ENCODE assay signal across 8 cellular contexts in genomic region chr13:98581971-98582702, GRCh38. TPM values are rescaled to one million over a fixed set of nuclear protein-coding genes. Genes with fewer than 3 reads are reported as not detected.
A peak's percentile ranks its signal among the peaks of the same experiment; 100 is the strongest.
DNase-seq lines count a peak whose midpoint lies in the region; TF ChIP-seq lines count a peak whose summit lies in the region.

No MANE protein-coding gene starts in this region.

- no peaks in the 10 kb centered on the region for H3K9me3 ChIP-seq in neural progenitor cell (ENCODE audit: low read depth)

- H3K4me3 ChIP-seq in neural progenitor cell, result no peak overlapping the region

- peaks cover 4% of the 10 kb centered on the region for H3K79me2 ChIP-seq in neural progenitor cell (ENCODE audit: low read depth)

- H3K27ac ChIP-seq in neural progenitor cell, result no peak overlapping the region

- peaks cover 16% of the 10 kb centered on the region for H3K4me1 ChIP-seq in neural progenitor cell

- no peaks in the 10 kb centered on the region for H3K9me3 Mint-ChIP-seq in chondrocyte (ENCODE audit: low read depth)
- H3K9me3 Mint-ChIP-seq in neural progenitor cell, result no peaks in the 10 kb centered on the region
- no peaks in the 10 kb centered on the region for H3K9me3 Mint-ChIP-seq in activated T-helper 2 cell treated with anti-CD3 and anti-CD28 coated beads, Interferon-gamma antibody, Interleukin-2, Interleukin-4, amounts not matched to agents 10 μg/mL and 5 μg/mL and 100 μg/mL, durations not matched to agents 14 hours and 24 hours and 36 hours

- peaks cover 12% of the 10 kb centered on the region for H3F3A ChIP-seq in neural progenitor cell (ENCODE audit: low read depth)

- H3K27me3 Mint-ChIP-seq in chondrocyte (ENCODE audit: low read depth) (no peaks in the 10 kb centered on the region), neural progenitor cell (ENCODE audit: insufficient read depth, low read depth) (no peaks in the 10 kb centered on the region)
- H3K27me3 Mint-ChIP-seq in activated T-helper 2 cell treated with anti-CD3 and anti-CD28 coated beads, Interferon-gamma antibody, Interleukin-2, Interleukin-4, amounts not matched to agents 10 μg/mL and 5 μg/mL and 100 μg/mL, durations not matched to agents 14 hours and 24 hours and 36 hours (ENCODE audit: low read depth), result no peaks in the 10 kb centered on the region

- no peak for TF ChIP-seq CTCF in chondrocyte (IDR thresholded peaks at IDR 0.05)
- no peak for TF ChIP-seq CTCF in neural progenitor cell (IDR thresholded peaks at IDR 0.05)

- no peak overlapping the region for H3K9ac ChIP-seq in neural progenitor cell

- no peak overlapping the region for H2AFZ ChIP-seq in neural progenitor cell (replicated peaks)

- no peak overlapping the region for H3K4me3 Mint-ChIP-seq in chondrocyte (ENCODE audit: unreplicated experiment)
- no peak overlapping the region for H3K4me3 Mint-ChIP-seq in neural progenitor cell
- H3K4me3 Mint-ChIP-seq in activated T-helper 2 cell treated with anti-CD3 and anti-CD28 coated beads, Interferon-gamma antibody, Interleukin-2, Interleukin-4, amounts not matched to agents 10 μg/mL and 5 μg/mL and 100 μg/mL, durations not matched to agents 14 hours and 24 hours and 36 hours (ENCODE audit: low read depth), result no peak overlapping the region

- H3K27ac Mint-ChIP-seq in chondrocyte (ENCODE audit: unreplicated experiment) (peak overlapping the region; percentile 78), neural progenitor cell (peak overlapping the region; percentile 62)
- H3K27ac Mint-ChIP-seq in activated T-helper 2 cell treated with anti-CD3 and anti-CD28 coated beads, Interferon-gamma antibody, Interleukin-2, Interleukin-4, amounts not matched to agents 10 μg/mL and 5 μg/mL and 100 μg/mL, durations not matched to agents 14 hours and 24 hours and 36 hours, result no peak overlapping the region

- H3K4me1 Mint-ChIP-seq in chondrocyte (ENCODE audit: low read depth) (peaks cover 46% of the 10 kb centered on the region), neural progenitor cell (peaks cover 48% of the 10 kb centered on the region)
- H3K4me1 Mint-ChIP-seq in activated T-helper 2 cell treated with anti-CD3 and anti-CD28 coated beads, Interferon-gamma antibody, Interleukin-2, Interleukin-4, amounts not matched to agents 10 μg/mL and 5 μg/mL and 100 μg/mL, durations not matched to agents 14 hours and 24 hours and 36 hours (ENCODE audit: low read depth), result peaks cover 27% of the 10 kb centered on the region

- intact Hi-C loops in activated T-helper 2 cell treated with anti-CD3 and anti-CD28 coated beads, Interferon-gamma antibody, Interleukin-2, Interleukin-4, amounts not matched to agents 10 μg/mL and 5 μg/mL and 100 μg/mL, durations not matched to agents 14 hours and 24 hours and 36 hours (cut with micrococcal nuclease), result no loop called here

- DNase-seq in Daoy (ENCODE audit: low read depth) (peak; percentile 35), NCI-H2029 (lab: John Stamatoyannopoulos, UW) (peak; percentile 52), chondrocyte (ENCODE audit: low spot score) (no peak), neural progenitor cell (ENCODE audit: low spot score) (no peak), activated gamma-delta T cell (lab: John Stamatoyannopoulos, UW) (no peak), activated gamma-delta T cell treated with Interleukin-2 at 50 U/mL for 16 hours (no peak)
- DNase-seq in activated effector memory CD4-positive, alpha-beta T cell treated with anti-CD3 and anti-CD28 coated beads, Interleukin-2, amount 50 U/mL, for 16 hours, result no peak
- DNase-seq in activated T-helper 2 cell treated with anti-CD3 and anti-CD28 coated beads, Interferon-gamma antibody, Interleukin-2, Interleukin-4, amounts not matched to agents 10 μg/mL and 5 μg/mL and 100 μg/mL, durations not matched to agents 14 hours and 24 hours and 36 hours (ENCODE audit: low spot score), result no peak

- no peak overlapping the region for H3K4me2 ChIP-seq in neural progenitor cell

- H3K36me3 Mint-ChIP-seq in chondrocyte (ENCODE audit: low read depth), result no peaks in the 10 kb centered on the region
- peaks cover 3% of the 10 kb centered on the region for H3K36me3 Mint-ChIP-seq in neural progenitor cell
- H3K36me3 Mint-ChIP-seq in activated T-helper 2 cell treated with anti-CD3 and anti-CD28 coated beads, Interferon-gamma antibody, Interleukin-2, Interleukin-4, amounts not matched to agents 10 μg/mL and 5 μg/mL and 100 μg/mL, durations not matched to agents 14 hours and 24 hours and 36 hours (ENCODE audit: low read depth), result no peaks in the 10 kb centered on the region

- H3K27me3 ChIP-seq in neural progenitor cell, result no peaks in the 10 kb centered on the region

- no peaks in the 10 kb centered on the region for H4K20me1 ChIP-seq in neural progenitor cell (ENCODE audit: low read depth)

- no peaks in the 10 kb centered on the region for H3K36me3 ChIP-seq in neural progenitor cell

RNA-seq across cellular contexts. Expression of gene STK24, which starts 5.2 kb away (rescaled TPM):
- 62.6 and 116 TPM in 2 replicates for total RNA-seq in Daoy (2014; rRNA removed; shearing (Covaris generic))
- total RNA-seq in chondrocyte (98.2 to 105 TPM (median 100 TPM) in 3 replicates), neural progenitor cell (ENCODE audit: low replicate concordance) (144 and 330 TPM in 2 replicates)
- total RNA-seq in activated T-helper 2 cell treated with anti-CD3 and anti-CD28 coated beads, Interferon-gamma antibody, Interleukin-2, Interleukin-4, amounts not matched to agents 10 μg/mL and 5 μg/mL and 100 μg/mL, durations not matched to agents 14 hours and 24 hours and 36 hours, result 119 and 127 TPM in 2 replicates

Comparison
In these comparisons a context has a peak if more than half of its experiments do, and no peak if none do; other contexts are left out.
1. DNase-seq: peak in Daoy (single experiment) and NCI-H2029 (single experiment); none in chondrocyte (single experiment), neural progenitor cell (single experiment), activated effector memory CD4-positive, alpha-beta T cell treated with anti-CD3 and anti-CD28 coated beads, Interleukin-2, amount 50 U/mL, for 16 hours (single experiment), activated T-helper 2 cell treated with anti-CD3 and anti-CD28 coated beads, Interferon-gamma antibody, Interleukin-2, Interleukin-4, amounts not matched to agents 10 μg/mL and 5 μg/mL and 100 μg/mL, durations not matched to agents 14 hours and 24 hours and 36 hours (single experiment), activated gamma-delta T cell (single experiment) and activated gamma-delta T cell treated with Interleukin-2 at 50 U/mL for 16 hours (single experiment).